In the genomic region with DNA sequence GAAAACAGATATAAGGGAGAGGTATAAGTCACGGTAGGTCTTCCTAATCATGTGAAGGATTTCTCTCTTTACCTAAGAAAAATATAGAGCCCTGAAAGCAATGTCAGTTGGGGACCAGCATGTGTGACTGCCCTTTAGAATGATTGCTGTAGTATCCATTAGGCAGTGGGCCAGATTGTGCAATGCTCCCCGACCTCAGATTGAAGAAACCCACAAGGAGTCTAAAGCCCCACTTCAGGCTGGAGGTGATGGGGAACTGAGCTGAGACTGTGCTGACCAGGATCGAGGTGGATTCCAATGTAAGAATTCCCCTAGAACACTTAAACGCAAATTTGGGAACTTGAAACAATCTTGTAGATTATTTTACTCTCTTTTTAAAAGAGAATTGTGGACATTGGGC, we compare ENCODE assay signal across 15 cellular contexts.
DNase-seq lines count a peak whose midpoint lies in the region; ATAC-seq and TF ChIP-seq lines count a peak whose summit lies in the region.
"Had no signal": no experiment of that assay in that cellular context is flagged by ENCODE, and none has a peak within 500 bp of the region (broad histone marks: within the 10 kb centered on the region; RNA-seq: fewer than 3 reads in every experiment).

No MANE protein-coding gene starts in this region.

- DNase-seq in MCF 10A (ENCODE audit: unreplicated experiment): peak; percentile 9
- no peak for DNase-seq in mammary epithelial cell
- DNase-seq in amniotic epithelial cell (ENCODE audit: low read depth): peak; percentile 34
- DNase-seq in iris pigment epithelial cell (ENCODE audit: low read depth): peak; percentile 46
- no peak for DNase-seq in upper lobe of right lung
- no peak for DNase-seq in NCI-H524 (lab: John Stamatoyannopoulos, UW)
- no peak for DNase-seq in activated CD4-positive, alpha-beta T cell treated with anti-CD3 and anti-CD28 coated beads, Interleukin-2, amount 50 U/mL, for 1 hour
- DNase-seq: CD4-positive, alpha-beta memory T cell; DMS79 treated with DMSO at 0.1 percent for 48 hours; GF-D8; HCEC 1CT had no signal

- in situ Hi-C loops in mammary epithelial cell (cut with MboI; ENCODE audit: low sequenced_read_pairs in 2 of 2): no loop called here

- H3K4me3 ChIP-seq in mammary epithelial cell (replicated peaks in 1 of 3; ENCODE audit: insufficient read depth in 1 of 3, low read depth in 2 of 3, low read length in 3 of 3) (no peak overlapping the region), upper lobe of right lung (no peak overlapping the region)
- H3K4me3 ChIP-seq: BLaER1 had no signal

- intact Hi-C loops in MCF 10A (cut with micrococcal nuclease): no loop called here
- intact Hi-C loops in mammary epithelial cell (cut with micrococcal nuclease): no loop called here
- intact Hi-C loops in upper lobe of right lung (cut with DNase I): no loop called here

- no peak overlapping the region for H3K4me2 ChIP-seq in mammary epithelial cell (ENCODE audit: insufficient read depth, low read depth, low read length)
- H3K4me2 ChIP-seq: BLaER1 had no signal

- H3K9me3 Mint-ChIP-seq in MCF 10A (ENCODE audit: unreplicated experiment): peaks cover 22% of the 10 kb centered on the region

- H3K4me3 Mint-ChIP-seq in MCF 10A (ENCODE audit: unreplicated experiment): no peak overlapping the region
- H3K4me3 Mint-ChIP-seq: CD14-positive monocyte; CD4-positive, alpha-beta memory T cell had no signal

- H3K27ac Mint-ChIP-seq in MCF 10A (ENCODE audit: low read depth, unreplicated experiment): no peak overlapping the region
- H3K27ac Mint-ChIP-seq: CD14-positive monocyte; CD4-positive, alpha-beta memory T cell had no signal

- H3K27ac ChIP-seq in mammary epithelial cell (ENCODE audit: insufficient read depth, low read depth, low read length) (no peak overlapping the region), upper lobe of right lung (no peak overlapping the region)
- H3K27ac ChIP-seq: 22Rv1, BLaER1 had no signal

- no peak overlapping the region for H2AFZ ChIP-seq in mammary epithelial cell (ENCODE audit: low read depth, low read length)

- POLR2A ChIA-PET in MCF 10A (lab: Yijun Ruan, JAX): no interaction called here

- H3K36me3 ChIP-seq in mammary epithelial cell (ENCODE audit: insufficient read depth, low read length) (no peaks in the 10 kb centered on the region), upper lobe of right lung (no peaks in the 10 kb centered on the region)
- H3K36me3 ChIP-seq: BLaER1 had no signal

- dilution Hi-C loops in mammary epithelial cell (cut with HindIII; ENCODE audit: low sequenced_read_pairs): no loop called here

- H3K27me3 ChIP-seq in mammary epithelial cell (ENCODE audit: insufficient read depth, low read length): no peaks in the 10 kb centered on the region
- no peaks in the 10 kb centered on the region for H3K27me3 ChIP-seq in upper lobe of right lung
- H3K27me3 ChIP-seq: BLaER1 had no signal

- H3K9me3 ChIP-seq in mammary epithelial cell (replicated peaks; ENCODE audit: insufficient read depth, low read length) (no peaks in the 10 kb centered on the region), upper lobe of right lung (no peaks in the 10 kb centered on the region)
- H3K9me3 ChIP-seq: BLaER1 had no signal

- BruUV-seq in MCF 10A (replicated peaks; lab: Mats Ljungman, UMichigan) (no TSS peak), mammary epithelial cell (replicated peaks; lab: Mats Ljungman, UMichigan) (no TSS peak)

- no peak overlapping the region for H3K9ac ChIP-seq in mammary epithelial cell (ENCODE audit: insufficient read depth, low read length)
- H3K9ac ChIP-seq: BLaER1 had no signal

- H4K20me1 ChIP-seq in mammary epithelial cell (ENCODE audit: insufficient read depth, low read length): no peaks in the 10 kb centered on the region
- H4K20me1 ChIP-seq: BLaER1 had no signal

- no peaks in the 10 kb centered on the region for H3K27me3 Mint-ChIP-seq in MCF 10A (ENCODE audit: insufficient read depth, unreplicated experiment)
- H3K27me3 Mint-ChIP-seq: CD4-positive, alpha-beta memory T cell had no signal

- TF ChIP-seq CTCF in MCF 10A (IDR thresholded peaks at IDR 0.05; ENCODE audit: unreplicated experiment): no peak
- TF ChIP-seq CTCF in mammary epithelial cell (conservative IDR thresholded peaks at IDR 0.05 in 1 of 2, IDR thresholded peaks at IDR 0.05 in 1 of 2; ENCODE audit: extremely low read depth in 1 of 2, insufficient read depth in 1 of 2, low read depth in 1 of 2, low read length in 2 of 2): no peak
- no peak for TF ChIP-seq CTCF in upper lobe of right lung (IDR thresholded peaks at IDR 0.05)

- ATAC-seq in upper lobe of right lung (peak; percentile 39), HG03039 (IDR thresholded peaks at IDR 0.05; ENCODE audit: unreplicated experiment) (no peak)

- no peaks in the 10 kb centered on the region for H3K79me2 ChIP-seq in mammary epithelial cell (ENCODE audit: insufficient read depth, low read length)

- H3K4me1 Mint-ChIP-seq in MCF 10A (ENCODE audit: insufficient read depth, unreplicated experiment): no peaks in the 10 kb centered on the region
- H3K4me1 Mint-ChIP-seq: CD14-positive monocyte; CD4-positive, alpha-beta memory T cell had no signal

- CTCF ChIA-PET in MCF 10A (lab: Yijun Ruan, JAX) (no interaction called here), mammary epithelial cell (lab: Charles Lee; ENCODE audit: low non-redundant PET) (no interaction called here)

- no peaks in the 10 kb centered on the region for H3K36me3 Mint-ChIP-seq in MCF 10A (ENCODE audit: insufficient read depth, unreplicated experiment)
- H3K36me3 Mint-ChIP-seq: CD14-positive monocyte; CD4-positive, alpha-beta memory T cell had no signal

- WGBS in mammary epithelial cell (ENCODE audit: low coverage, missing lambda C conversion rate): 59% methylated on average over 4 of the region's 4 CpGs

- H3K4me1 ChIP-seq in mammary epithelial cell (ENCODE audit: insufficient read depth, low read length) (no peaks in the 10 kb centered on the region), upper lobe of right lung (no peaks in the 10 kb centered on the region)
- H3K4me1 ChIP-seq: BLaER1 had no signal

Comparison
In these comparisons a context has a peak if more than half of its experiments do, and no peak if none do; other contexts are left out.
1. DNase-seq: peak in MCF 10A (single experiment), amniotic epithelial cell (single experiment) and iris pigment epithelial cell (single experiment); none in mammary epithelial cell (single experiment), upper lobe of right lung (single experiment), NCI-H524 (0 of 2) and activated CD4-positive, alpha-beta T cell treated with anti-CD3 and anti-CD28 coated beads, Interleukin-2, amount 50 U/mL, for 1 hour (single experiment).